Comparison of ENCODE assay signal across 17 cellular contexts in genomic region chr9:115039686-115040085, GRCh38.
"Had no signal": no experiment of that assay in that cellular context is flagged by ENCODE, and none has a peak within 500 bp of the region (broad histone marks: within the 10 kb centered on the region; RNA-seq: fewer than 3 reads in every experiment).

No MANE protein-coding gene starts in this region.

- H3K4me1 Mint-ChIP-seq: immature natural killer cell had no signal

- H3K9me3 Mint-ChIP-seq: activated naive CD4-positive, alpha-beta T cell treated with anti-CD3 and anti-CD28 coated beads, Interleukin-2, amount 50 U/mL, for 24 hours; central memory CD8-positive, alpha-beta T cell; endodermal cell; nephron progenitor cell; stimulated activated naive B cell treated with anti-CD40 and anti-IgM and Interleukin-4, amounts not matched to agents 10 μg/mL and 1 μg/mL and 100 μg/mL, for 72 hours had no signal

- H3K27ac Mint-ChIP-seq: activated CD8-positive, alpha-beta T cell treated with anti-CD3 and anti-CD28 coated beads, Interleukin-2, amount 10 ng/mL, durations not matched to agents 7 days and 5 days; activated naive CD4-positive, alpha-beta T cell treated with anti-CD3 and anti-CD28 coated beads, Interleukin-2, amount 50 U/mL, for 24 hours; endodermal cell; immature natural killer cell; nephron progenitor cell; stimulated activated naive B cell treated with anti-CD40 and anti-IgM and Interleukin-4, amounts not matched to agents 10 μg/mL and 1 μg/mL and 100 μg/mL, for 72 hours had no signal

- H3K9me3 ChIP-seq: colonic mucosa, lower lobe of right lung had no signal

- H3K4me3 ChIP-seq: colonic mucosa, lower lobe of right lung had no signal

- H3K27me3 ChIP-seq: colonic mucosa had no signal

- ATAC-seq: activated CD8-positive, alpha-beta T cell treated with anti-CD3 and anti-CD28 coated beads, Interleukin-2, amount 10 ng/mL, durations not matched to agents 7 days and 5 days; left lobe of liver; lower lobe of right lung; stimulated activated naive B cell treated with anti-CD40 and anti-IgM and Interleukin-4, amounts not matched to agents 10 μg/mL and 1 μg/mL and 100 μg/mL, for 72 hours had no signal

- H3K36me3 ChIP-seq: colonic mucosa, lower lobe of right lung had no signal

- DNase-seq: activated CD4-positive, alpha-beta T cell treated with anti-CD3 and anti-CD28 coated beads for 1 hour; activated CD4-positive, alpha-beta T cell treated with anti-CD3 and anti-CD28 coated beads, Interleukin-2, amount 50 U/mL, for 1 hour; activated CD8-positive, alpha-beta T cell treated with anti-CD3 and anti-CD28 coated beads, Interleukin-2, amount 10 ng/mL, durations not matched to agents 7 days and 5 days; activated gamma-delta T cell treated with Interleukin-2 at 50 U/mL for 16 hours; colonic mucosa; endodermal cell; immature natural killer cell; lower lobe of right lung; nephron progenitor cell; occipital lobe; stimulated activated CD4-positive, alpha-beta T cell treated with anti-CD3 and anti-CD28 coated beads, Interleukin-2, amount 100 ng/mL, for 48 hours; stimulated activated CD8-positive, alpha-beta memory T cell treated with anti-CD3 and anti-CD28 coated beads, Interleukin-4, amount 100 ng/mL, for 48 hours; stimulated activated naive B cell treated with anti-CD40 and anti-IgM and Interleukin-4, amounts not matched to agents 10 μg/mL and 1 μg/mL and 100 μg/mL, for 72 hours; T-helper 1 cell had no signal

- H3K4me3 Mint-ChIP-seq: activated CD8-positive, alpha-beta T cell treated with anti-CD3 and anti-CD28 coated beads, Interleukin-2, amount 10 ng/mL, durations not matched to agents 7 days and 5 days; activated naive CD4-positive, alpha-beta T cell treated with anti-CD3 and anti-CD28 coated beads, Interleukin-2, amount 50 U/mL, for 24 hours; central memory CD8-positive, alpha-beta T cell; endodermal cell; immature natural killer cell; nephron progenitor cell; stimulated activated naive B cell treated with anti-CD40 and anti-IgM and Interleukin-4, amounts not matched to agents 10 μg/mL and 1 μg/mL and 100 μg/mL, for 72 hours had no signal

- H3K36me3 Mint-ChIP-seq: activated naive CD4-positive, alpha-beta T cell treated with anti-CD3 and anti-CD28 coated beads, Interleukin-2, amount 50 U/mL, for 24 hours; immature natural killer cell; stimulated activated naive B cell treated with anti-CD40 and anti-IgM and Interleukin-4, amounts not matched to agents 10 μg/mL and 1 μg/mL and 100 μg/mL, for 72 hours had no signal

- H3K27ac ChIP-seq: colonic mucosa, lower lobe of right lung had no signal

- H3K4me1 ChIP-seq: colonic mucosa had no signal
